In the genomic region with DNA sequence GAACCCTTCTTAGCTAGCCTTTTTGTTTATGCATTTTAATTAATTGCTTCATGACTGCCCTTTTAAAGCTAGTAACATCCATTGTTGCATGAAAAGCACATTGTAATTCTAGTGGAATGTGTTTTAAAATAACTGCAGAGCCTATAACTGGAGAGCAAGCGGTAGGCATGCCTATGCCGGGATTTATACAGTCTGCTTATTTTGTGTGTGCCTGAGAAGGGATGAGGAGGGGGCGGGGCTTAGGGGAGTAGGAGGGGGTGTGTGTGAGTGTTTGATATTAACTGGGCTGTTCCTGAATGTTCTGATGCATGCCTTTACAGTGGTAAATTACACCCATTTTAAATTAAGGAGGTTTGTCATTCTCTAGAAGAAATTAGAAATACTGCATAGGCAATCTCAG, we compare ENCODE assay signal across 1 cellular context.
TF ChIP-seq lines count a peak whose summit lies in the region.

No MANE protein-coding gene starts in this region.

TF ChIP-seq in IMR-90, 13 proteins besides CTCF, POLR2A, EP300 and RAD21:
- TF ChIP-seq, protein P1, sequence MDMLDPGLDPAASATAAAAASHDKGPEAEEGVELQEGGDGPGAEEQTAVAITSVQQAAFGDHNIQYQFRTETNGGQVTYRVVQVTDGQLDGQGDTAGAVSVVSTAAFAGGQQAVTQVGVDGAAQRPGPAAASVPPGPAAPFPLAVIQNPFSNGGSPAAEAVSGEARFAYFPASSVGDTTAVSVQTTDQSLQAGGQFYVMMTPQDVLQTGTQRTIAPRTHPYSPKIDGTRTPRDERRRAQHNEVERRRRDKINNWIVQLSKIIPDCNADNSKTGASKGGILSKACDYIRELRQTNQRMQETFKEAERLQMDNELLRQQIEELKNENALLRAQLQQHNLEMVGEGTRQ (IDR thresholded peaks at IDR 0.05; ENCODE audit: low read depth, low read length) = no peak
- TF ChIP-seq BHLHE40 (IDR thresholded peaks at IDR 0.05; ENCODE audit: low read depth, low read length) = no peak
- TF ChIP-seq CHD1 (IDR thresholded peaks at IDR 0.05; ENCODE audit: low read depth, low read length) = no peak
- TF ChIP-seq SMC3 (IDR thresholded peaks at IDR 0.05; ENCODE audit: low read depth, low read length) = no peak
- TF ChIP-seq RFX5 (IDR thresholded peaks at IDR 0.05; ENCODE audit: low read depth, low read length) = no peak
- TF ChIP-seq, protein P2, sequence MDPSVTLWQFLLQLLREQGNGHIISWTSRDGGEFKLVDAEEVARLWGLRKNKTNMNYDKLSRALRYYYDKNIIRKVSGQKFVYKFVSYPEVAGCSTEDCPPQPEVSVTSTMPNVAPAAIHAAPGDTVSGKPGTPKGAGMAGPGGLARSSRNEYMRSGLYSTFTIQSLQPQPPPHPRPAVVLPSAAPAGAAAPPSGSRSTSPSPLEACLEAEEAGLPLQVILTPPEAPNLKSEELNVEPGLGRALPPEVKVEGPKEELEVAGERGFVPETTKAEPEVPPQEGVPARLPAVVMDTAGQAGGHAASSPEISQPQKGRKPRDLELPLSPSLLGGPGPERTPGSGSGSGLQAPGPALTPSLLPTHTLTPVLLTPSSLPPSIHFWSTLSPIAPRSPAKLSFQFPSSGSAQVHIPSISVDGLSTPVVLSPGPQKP (IDR thresholded peaks at IDR 0.05; ENCODE audit: borderline replicate concordance, low read depth, low read length) = no peak
- no peak for TF ChIP-seq MAZ (IDR thresholded peaks at IDR 0.05; ENCODE audit: borderline replicate concordance, low read depth, low read length)
- no peak for TF ChIP-seq RCOR1 (IDR thresholded peaks at IDR 0.05; ENCODE audit: insufficient replicate concordance, low read length)
- no peak for TF ChIP-seq MAFK (IDR thresholded peaks at IDR 0.05; ENCODE audit: low read depth, low read length)
- TF ChIP-seq MXI1 (IDR thresholded peaks at IDR 0.05; ENCODE audit: borderline replicate concordance, low read depth, low read length) = no peak
- no peak for TF ChIP-seq CEBPB (IDR thresholded peaks at IDR 0.05; ENCODE audit: low read depth, low read length)
- no peak for TF ChIP-seq NFE2L2 (IDR thresholded peaks at IDR 0.05; ENCODE audit: low read depth, low read length)
- TF ChIP-seq FOS (IDR thresholded peaks at IDR 0.05; ENCODE audit: low read depth, low read length) = no peak
